ENCODE assay signal across 14 cellular contexts in the genomic region with DNA sequence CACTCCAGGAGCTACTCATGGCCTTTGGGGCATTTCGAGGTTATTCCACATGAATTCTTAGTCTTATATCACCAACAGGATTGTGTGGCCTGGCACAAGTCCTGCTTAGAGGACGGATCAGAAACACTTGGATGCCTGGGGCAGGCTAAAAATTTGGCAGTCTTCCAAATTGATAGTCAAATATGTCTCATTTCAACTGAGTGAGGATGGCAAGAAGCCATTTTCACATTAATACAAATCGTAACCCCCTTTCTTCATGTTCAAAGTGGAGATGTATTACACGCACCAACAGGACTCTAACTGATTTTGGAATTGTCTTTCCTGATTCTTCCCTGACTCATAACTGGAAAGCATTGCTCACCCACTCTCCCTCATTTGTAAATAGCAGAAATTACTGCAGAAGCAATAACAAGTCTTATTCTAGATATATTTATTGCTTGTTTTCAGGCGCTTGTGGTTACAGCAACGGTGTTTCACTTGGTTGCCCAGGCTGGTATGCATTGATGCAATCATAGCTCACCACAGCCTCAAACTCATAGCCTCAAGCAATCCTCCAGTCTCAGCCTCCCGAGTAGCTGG. TPM values are rescaled to one million over a fixed set of nuclear protein-coding genes. Genes with fewer than 3 reads are reported as not detected.
DNase-seq lines count a peak whose midpoint lies in the region; ATAC-seq, FAIRE-seq and TF ChIP-seq lines count a peak whose summit lies in the region.
"Had no signal": no experiment of that assay in that cellular context is flagged by ENCODE, and none has a peak within 500 bp of the region (broad histone marks: within the 10 kb centered on the region; RNA-seq: fewer than 3 reads in every experiment).

No MANE protein-coding gene starts in this region.

- H3K36me3 ChIP-seq in BLaER1 (no peaks in the 10 kb centered on the region), PC-3 (ENCODE audit: low read depth, low read length) (no peaks in the 10 kb centered on the region), fibroblast of lung (ENCODE audit: control insufficient read depth, insufficient read depth, low read length) (no peaks in the 10 kb centered on the region), gastrocnemius medialis (no peaks in the 10 kb centered on the region), neural progenitor cell (no peaks in the 10 kb centered on the region)
- H3K36me3 ChIP-seq: upper lobe of right lung had no signal

- H2AFZ ChIP-seq in PC-3 (ENCODE audit: low read length) (no peak overlapping the region), fibroblast of lung (ENCODE audit: low read length) (no peak overlapping the region), neural progenitor cell (replicated peaks) (no peak overlapping the region)

- TF ChIP-seq CTCF in PC-3 (conservative IDR thresholded peaks at IDR 0.05; ENCODE audit: low read depth, low read length) (no peak), fibroblast of lung (conservative IDR thresholded peaks at IDR 0.05 in 1 of 2, IDR thresholded peaks at IDR 0.05 in 1 of 2; ENCODE audit: low read depth in 1 of 2, low read length in 2 of 2) (no peak), gastrocnemius medialis (IDR thresholded peaks at IDR 0.05 in 4 of 5, conservative IDR thresholded peaks at IDR 0.05 in 1 of 5) (no peak), neural progenitor cell (IDR thresholded peaks at IDR 0.05) (no peak)

- FAIRE-seq in H54 (lab: Jason Lieb, UNC): no peak
- FAIRE-seq: small intestine, TTC549 had no signal

- H3K4me2 ChIP-seq in BLaER1 (peak overlapping the region; percentile 42), PC-3 (ENCODE audit: low read length) (peak overlapping the region; percentile 74), fibroblast of lung (ENCODE audit: extremely low read depth, insufficient read depth, low read length) (no peak overlapping the region), neural progenitor cell (no peak overlapping the region)

- H3K4me1 Mint-ChIP-seq in neural progenitor cell: no peaks in the 10 kb centered on the region

- H3K79me2 ChIP-seq in PC-3 (ENCODE audit: low read length): no peaks in the 10 kb centered on the region
- H3K79me2 ChIP-seq in fibroblast of lung (ENCODE audit: control insufficient read depth, insufficient read depth, low read length): no peaks in the 10 kb centered on the region
- no peaks in the 10 kb centered on the region for H3K79me2 ChIP-seq in neural progenitor cell (ENCODE audit: low read depth)

- in situ Hi-C loops in gastrocnemius medialis (cut with MboI; ENCODE audit: low sequenced_read_pairs in 4 of 4): loop anchor here (5.0 to 25.0 kb wide), 3 partner anchors 66 to 356 kb away; no protein-coding TSS in a partner anchor

- no peak overlapping the region for H3K27ac Mint-ChIP-seq in neural progenitor cell

- TF ChIP-seq POLR2A in H54 (IDR thresholded peaks at IDR 0.05; ENCODE audit: low read depth, low read length): no peak
- TF ChIP-seq POLR2A in gastrocnemius medialis (IDR thresholded peaks at IDR 0.05): no peak

- H3K9me3 ChIP-seq in BLaER1 (no peaks in the 10 kb centered on the region), PC-3 (ENCODE audit: low read length) (no peaks in the 10 kb centered on the region), fibroblast of lung (ENCODE audit: control insufficient read depth, insufficient read depth, low read depth, low read length) (no peaks in the 10 kb centered on the region), gastrocnemius medialis (no peaks in the 10 kb centered on the region), neural progenitor cell (ENCODE audit: low read depth) (no peaks in the 10 kb centered on the region)
- H3K9me3 ChIP-seq: upper lobe of right lung had no signal

- no peaks in the 10 kb centered on the region for H3K27me3 ChIP-seq in BLaER1
- no peaks in the 10 kb centered on the region for H3K27me3 ChIP-seq in PC-3 (ENCODE audit: low read length)
- peaks cover 12% of the 10 kb centered on the region for H3K27me3 ChIP-seq in fibroblast of lung (ENCODE audit: control insufficient read depth, insufficient read depth, low read length)
- no peaks in the 10 kb centered on the region for H3K27me3 ChIP-seq in gastrocnemius medialis
- peaks cover 45% of the 10 kb centered on the region for H3K27me3 ChIP-seq in neural progenitor cell

- peaks cover 9% of the 10 kb centered on the region for H3F3A ChIP-seq in PC-3 (ENCODE audit: low read length, unreplicated experiment)
- no peaks in the 10 kb centered on the region for H3F3A ChIP-seq in neural progenitor cell (ENCODE audit: low read depth)

- H4K20me1 ChIP-seq in BLaER1: no peaks in the 10 kb centered on the region
- no peaks in the 10 kb centered on the region for H4K20me1 ChIP-seq in PC-3 (ENCODE audit: low read length)
- H4K20me1 ChIP-seq in fibroblast of lung (ENCODE audit: control insufficient read depth, extremely low read depth, insufficient read depth, low read length): no peaks in the 10 kb centered on the region
- H4K20me1 ChIP-seq in neural progenitor cell (ENCODE audit: low read depth): no peaks in the 10 kb centered on the region

- no peak overlapping the region for H3K9ac ChIP-seq in BLaER1
- peak overlapping the region; percentile 25 for H3K9ac ChIP-seq in PC-3 (ENCODE audit: low read length)
- H3K9ac ChIP-seq in fibroblast of lung (ENCODE audit: insufficient read depth, low read length): no peak overlapping the region
- H3K9ac ChIP-seq in neural progenitor cell: no peak overlapping the region

- POLR2A ChIA-PET in PC-3 (lab: Charles Lee; ENCODE audit: unreplicated experiment): interaction anchor here (0.6 to 0.8 kb wide), 3 partner anchors 20 to 79 kb away, joined by 3 to 5 read pairs (median 4); no protein-coding TSS in a partner anchor

- DNase-seq in H54 (ENCODE audit: insufficient read length, low spot score) (peak; percentile 43), PC-3 (peak; percentile 94), fibroblast of lung (ENCODE audit: low read depth in 2 of 2) (peak; percentile 32 to 51), gastrocnemius medialis (no peak), NCI-H146 (lab: John Stamatoyannopoulos, UW) (no peak), neural progenitor cell (ENCODE audit: low spot score) (no peak)

- no TSS peak for BruUV-seq in PC-3 (replicated peaks; lab: Mats Ljungman, UMichigan)

- no peak overlapping the region; the same call in 1 of the 2 replicates for H3K27ac ChIP-seq in BLaER1
- peak overlapping the region; percentile 80 for H3K27ac ChIP-seq in PC-3 (ENCODE audit: low read length)
- no peak overlapping the region for H3K27ac ChIP-seq in fibroblast of lung (ENCODE audit: insufficient read depth, low read length)
- H3K27ac ChIP-seq in gastrocnemius medialis: no peak overlapping the region
- H3K27ac ChIP-seq in neural progenitor cell: no peak overlapping the region
- H3K27ac ChIP-seq: upper lobe of right lung had no signal

- intact Hi-C loops in PC-3 (cut with micrococcal nuclease): loop anchor here (1.0 to 2.0 kb wide), 7 partner anchors 13 to 355 kb away; no protein-coding TSS in a partner anchor
- intact Hi-C loops in gastrocnemius medialis (cut with DNase I; ENCODE audit: low total_unique reads): loop anchor here (1.0 to 5.0 kb wide), 6 partner anchors 36 to 356 kb away; a partner anchor contains a TSS

- CTCF ChIA-PET in PC-3 (lab: Charles Lee): interaction anchor here (0.6 to 2.5 kb wide), 8 partner anchors 12 to 327 kb away, joined by 3 to 123 read pairs (median 6); a partner anchor contains a TSS

- peaks cover 15% of the 10 kb centered on the region for H3K4me1 ChIP-seq in BLaER1
- H3K4me1 ChIP-seq in PC-3 (ENCODE audit: insufficient read depth, low read length): peaks cover 38% of the 10 kb centered on the region
- peaks cover 2% of the 10 kb centered on the region for H3K4me1 ChIP-seq in fibroblast of lung (ENCODE audit: control insufficient read depth, extremely low read depth, insufficient read depth, low read length)
- H3K4me1 ChIP-seq in gastrocnemius medialis: no peaks in the 10 kb centered on the region
- no peaks in the 10 kb centered on the region for H3K4me1 ChIP-seq in neural progenitor cell
- H3K4me1 ChIP-seq: upper lobe of right lung had no signal

- ATAC-seq in PC-3 (peak; percentile 51), gastrocnemius medialis (no peak), GM21526 (IDR thresholded peaks at IDR 0.05; ENCODE audit: low FRiP score, unreplicated experiment) (no peak)

- H3K27me3 Mint-ChIP-seq in neural progenitor cell (ENCODE audit: insufficient read depth, low read depth): peaks cover 11% of the 10 kb centered on the region

- no peaks in the 10 kb centered on the region for H3K9me2 ChIP-seq in PC-3 (replicated peaks; ENCODE audit: low read length)

- H3K4me3 ChIP-seq in BLaER1: no peak overlapping the region
- no peak overlapping the region for H3K4me3 ChIP-seq in PC-3 (ENCODE audit: low read length)
- H3K4me3 ChIP-seq in fibroblast of lung (replicated peaks in 1 of 4; ENCODE audit: control extremely low read depth in 1 of 4, insufficient read depth in 1 of 4, low read depth in 3 of 4, low read length in 4 of 4): no peak overlapping the region
- H3K4me3 ChIP-seq in gastrocnemius medialis: no peak overlapping the region
- no peak overlapping the region for H3K4me3 ChIP-seq in neural progenitor cell
- H3K4me3 ChIP-seq: upper lobe of right lung had no signal

- no peaks in the 10 kb centered on the region for H3K9me3 Mint-ChIP-seq in neural progenitor cell

- H3K36me3 Mint-ChIP-seq in neural progenitor cell: no peaks in the 10 kb centered on the region
- H3K36me3 Mint-ChIP-seq: CD14-positive monocyte had no signal

- H3K4me3 Mint-ChIP-seq in neural progenitor cell: no peak overlapping the region
- H3K4me3 Mint-ChIP-seq: CD14-positive monocyte had no signal

RNA-seq across cellular contexts. Expression of a gene that starts 10.3 kb away (rescaled TPM):
- 67.9 and 108 TPM in 2 replicates for total RNA-seq in PC-3 (2014; rRNA removed)
- total RNA-seq in fibroblast of lung: 7.2 and 7.4 TPM in 2 replicates
- polyA plus RNA-seq in fibroblast of lung: 14.9 and 29.4 TPM in 2 replicates
- polyA plus RNA-seq in fibroblast of lung (2012): 24.3 and 48.7 TPM in 2 replicates
- 14.6 and 35.1 TPM in 2 replicates for polyA minus RNA-seq in fibroblast of lung (ENCODE audit: low replicate concordance)
- 10 to 100 TPM; 23.8 to 36.2 (median 33.2) TPM for total RNA-seq in gastrocnemius medialis
- 3.3 and 9.5 TPM in 2 replicates for total RNA-seq in neural progenitor cell (ENCODE audit: low replicate concordance)

RNA-seq across cellular contexts. Expression of a gene that starts 24.2 kb away (rescaled TPM):
- total RNA-seq in PC-3 (2014; rRNA removed) (0.06 TPM in 1 of 2 replicates, not detected in the other), fibroblast of lung (0.26 and 0.33 TPM in 2 replicates), gastrocnemius medialis (1 to 10 TPM in 2 of 4 donors, under 1 TPM in 2; 0.40 to 4.3 (median 1.3) TPM), neural progenitor cell (ENCODE audit: low replicate concordance) (0.06 TPM in 1 of 2 replicates, not detected in the other)
- polyA plus RNA-seq in fibroblast of lung: 0.45 and 2.4 TPM in 2 replicates
- 0.80 and 4.1 TPM in 2 replicates for polyA plus RNA-seq in fibroblast of lung (2012)
- 2.3 and 6.6 TPM in 2 replicates for polyA minus RNA-seq in fibroblast of lung (ENCODE audit: low replicate concordance)

RNA-seq across cellular contexts. Expression of a gene that starts 35.8 kb away (rescaled TPM):
- not detected in 2 replicates for total RNA-seq in PC-3 (2014; rRNA removed)
- total RNA-seq in fibroblast of lung: under 0.01 TPM in 1 of 2 replicates, not detected in the other
- 0.62 TPM in 1 of 2 replicates, not detected in the other for polyA plus RNA-seq in fibroblast of lung
- polyA plus RNA-seq in fibroblast of lung (2012): 1.3 TPM in 1 of 2 replicates, not detected in the other
- polyA minus RNA-seq in fibroblast of lung (ENCODE audit: low replicate concordance): not detected in 2 replicates
- not detected for total RNA-seq in gastrocnemius medialis
- not detected in 2 replicates for total RNA-seq in neural progenitor cell (ENCODE audit: low replicate concordance)
- total RNA-seq: left cardiac atrium, upper lobe of right lung had no signal

RNA-seq across cellular contexts. Expression of a gene that starts 46.5 kb away (rescaled TPM):
- total RNA-seq in PC-3 (2014; rRNA removed) (not detected in 2 replicates), fibroblast of lung (not detected in 2 replicates), gastrocnemius medialis (not detected), neural progenitor cell (ENCODE audit: low replicate concordance) (not detected in 2 replicates)
- polyA plus RNA-seq in fibroblast of lung: not detected in 2 replicates
- not detected in 2 replicates for polyA plus RNA-seq in fibroblast of lung (2012)
- polyA minus RNA-seq in fibroblast of lung (ENCODE audit: low replicate concordance): not detected in 2 replicates
- total RNA-seq: left cardiac atrium, upper lobe of right lung had no signal
- polyA plus RNA-seq: CD14-positive monocyte, neural cell had no signal

Comparison
In these comparisons a context has a peak if more than half of its experiments do, and no peak if none do; other contexts are left out.
1. H3K4me2 ChIP-seq: peak in BLaER1 (single experiment) and PC-3 (single experiment); none in fibroblast of lung (single experiment) and neural progenitor cell (single experiment).
2. DNase-seq: peak in H54 (single experiment), PC-3 (single experiment) and fibroblast of lung (2 of 2); none in gastrocnemius medialis (0 of 2), NCI-H146 (single experiment) and neural progenitor cell (single experiment).